10 cellular contexts compared by ENCODE assay signal in the genomic region with DNA sequence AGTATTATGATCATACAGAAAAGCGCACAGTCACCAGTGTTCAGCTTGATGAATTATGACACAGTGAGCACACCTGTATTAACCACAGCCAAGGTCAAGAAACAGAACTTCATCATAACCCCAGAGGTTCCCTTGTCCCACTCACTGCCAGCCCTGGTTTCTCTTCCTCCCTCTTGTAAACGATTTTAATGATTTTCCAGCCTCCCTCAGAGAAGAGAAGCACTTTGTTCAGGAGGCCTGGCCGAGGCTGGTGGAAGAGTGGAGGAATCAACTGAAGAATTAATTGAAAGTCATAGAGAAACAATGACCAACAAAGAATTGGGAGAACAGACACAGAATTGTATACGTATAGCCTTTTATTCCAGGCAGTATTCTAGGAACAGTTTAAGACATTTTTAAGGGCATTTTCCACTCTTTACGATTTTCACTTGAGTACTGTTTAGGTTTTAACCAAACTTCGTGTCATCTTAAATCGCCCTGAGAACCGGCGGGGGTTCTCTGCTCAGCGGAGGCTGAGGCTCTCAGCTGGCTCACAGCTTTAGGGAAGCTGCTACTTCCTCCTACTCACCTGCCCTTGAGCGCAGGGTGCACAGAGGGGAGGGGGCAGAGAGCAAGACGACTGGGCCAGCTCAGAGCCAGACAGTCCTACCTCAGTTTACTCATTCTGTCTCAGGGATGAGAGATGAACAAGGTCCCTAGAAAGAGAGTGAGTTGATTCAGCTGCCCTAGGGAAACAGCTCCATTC.
DNase-seq lines count a peak whose midpoint lies in the region; ATAC-seq and FAIRE-seq lines count a peak whose summit lies in the region.
"Had no signal": no experiment of that assay in that cellular context is flagged by ENCODE, and none has a peak within 500 bp of the region (broad histone marks: within the 10 kb centered on the region; RNA-seq: fewer than 3 reads in every experiment).

No MANE protein-coding gene starts in this region.

- no peaks in the 10 kb centered on the region for H3K27me3 Mint-ChIP-seq in activated T-helper 2 cell treated with anti-CD3 and anti-CD28 coated beads, Interferon-gamma antibody, Interleukin-2, Interleukin-4, amounts not matched to agents 10 μg/mL and 5 μg/mL and 100 μg/mL, durations not matched to agents 14 hours and 24 hours and 36 hours (ENCODE audit: low read depth)

- no peaks in the 10 kb centered on the region for H3K9me3 ChIP-seq in effector memory CD4-positive, alpha-beta T cell (ENCODE audit: control insufficient read depth, low read length)
- H3K9me3 ChIP-seq: pancreas had no signal

- no peak overlapping the region for H3K27ac ChIP-seq in effector memory CD4-positive, alpha-beta T cell (ENCODE audit: insufficient read depth, low read length, poor library complexity, severe bottlenecking)
- H3K27ac ChIP-seq: pancreas had no signal

- peak; percentile 99 for FAIRE-seq in GM18507 (lab: Jason Lieb, UNC)
- FAIRE-seq: pancreas had no signal

- H3K4me3 Mint-ChIP-seq in activated T-helper 2 cell treated with anti-CD3 and anti-CD28 coated beads, Interferon-gamma antibody, Interleukin-2, Interleukin-4, amounts not matched to agents 10 μg/mL and 5 μg/mL and 100 μg/mL, durations not matched to agents 14 hours and 24 hours and 36 hours (ENCODE audit: low read depth) = no peak overlapping the region

- DNase-seq in GM18507 (ENCODE audit: extremely low spot score, insufficient read length, low read depth) (no peak), T-helper 1 cell (no peak), NCI-H1436 treated with DMSO at 0.1 percent for 48 hours (lab: John Stamatoyannopoulos, UW) (no peak)
- DNase-seq in activated T-helper 2 cell treated with anti-CD3 and anti-CD28 coated beads, Interferon-gamma antibody, Interleukin-2, Interleukin-4, amounts not matched to agents 10 μg/mL and 5 μg/mL and 100 μg/mL, durations not matched to agents 14 hours and 24 hours and 36 hours (ENCODE audit: low spot score) = no peak
- no peak for DNase-seq in effector memory CD4-positive, alpha-beta T cell
- no peak for DNase-seq in stimulated activated CD4-positive, alpha-beta T cell treated with anti-CD3 and anti-CD28 coated beads, Interleukin-2, amount 100 ng/mL, for 24 hours
- DNase-seq: GDM1, pancreas had no signal

- intact Hi-C loops in activated T-helper 2 cell treated with anti-CD3 and anti-CD28 coated beads, Interferon-gamma antibody, Interleukin-2, Interleukin-4, amounts not matched to agents 10 μg/mL and 5 μg/mL and 100 μg/mL, durations not matched to agents 14 hours and 24 hours and 36 hours (cut with micrococcal nuclease) = no loop called here

- H3K36me3 Mint-ChIP-seq in activated T-helper 2 cell treated with anti-CD3 and anti-CD28 coated beads, Interferon-gamma antibody, Interleukin-2, Interleukin-4, amounts not matched to agents 10 μg/mL and 5 μg/mL and 100 μg/mL, durations not matched to agents 14 hours and 24 hours and 36 hours (ENCODE audit: low read depth) = peaks cover 24% of the 10 kb centered on the region

- ATAC-seq in GM21367 (IDR thresholded peaks at IDR 0.05; ENCODE audit: unreplicated experiment) (peak; percentile 39), HG03175 (IDR thresholded peaks at IDR 0.05; ENCODE audit: unreplicated experiment) (peak; percentile 45)
- ATAC-seq: pancreas had no signal

- no peak overlapping the region for H3K4me3 ChIP-seq in effector memory CD4-positive, alpha-beta T cell (ENCODE audit: insufficient read depth, low read depth, low read length, poor library complexity, severe bottlenecking)
- H3K4me3 ChIP-seq: pancreas had no signal

- no peaks in the 10 kb centered on the region for H3K27me3 ChIP-seq in effector memory CD4-positive, alpha-beta T cell (replicated peaks; ENCODE audit: control insufficient read depth, insufficient read depth, low read length, poor library complexity, severe bottlenecking)
- H3K27me3 ChIP-seq: pancreas had no signal

- H3K36me3 ChIP-seq in effector memory CD4-positive, alpha-beta T cell (ENCODE audit: control insufficient read depth, insufficient read depth, low read length) = no peaks in the 10 kb centered on the region
- H3K36me3 ChIP-seq: pancreas had no signal

- H3K27ac Mint-ChIP-seq in activated T-helper 2 cell treated with anti-CD3 and anti-CD28 coated beads, Interferon-gamma antibody, Interleukin-2, Interleukin-4, amounts not matched to agents 10 μg/mL and 5 μg/mL and 100 μg/mL, durations not matched to agents 14 hours and 24 hours and 36 hours = peak overlapping the region; percentile 80

- peaks cover 72% of the 10 kb centered on the region for H3K4me1 Mint-ChIP-seq in activated T-helper 2 cell treated with anti-CD3 and anti-CD28 coated beads, Interferon-gamma antibody, Interleukin-2, Interleukin-4, amounts not matched to agents 10 μg/mL and 5 μg/mL and 100 μg/mL, durations not matched to agents 14 hours and 24 hours and 36 hours (ENCODE audit: low read depth)

- H3K4me1 ChIP-seq in effector memory CD4-positive, alpha-beta T cell (ENCODE audit: control insufficient read depth, insufficient read depth, low read length, poor library complexity, severe bottlenecking) = peaks cover 4% of the 10 kb centered on the region
- H3K4me1 ChIP-seq: pancreas had no signal

- H3K9me3 Mint-ChIP-seq in activated T-helper 2 cell treated with anti-CD3 and anti-CD28 coated beads, Interferon-gamma antibody, Interleukin-2, Interleukin-4, amounts not matched to agents 10 μg/mL and 5 μg/mL and 100 μg/mL, durations not matched to agents 14 hours and 24 hours and 36 hours = peaks cover 19% of the 10 kb centered on the region
